9 cellular contexts compared by ENCODE assay signal in the genomic region with DNA sequence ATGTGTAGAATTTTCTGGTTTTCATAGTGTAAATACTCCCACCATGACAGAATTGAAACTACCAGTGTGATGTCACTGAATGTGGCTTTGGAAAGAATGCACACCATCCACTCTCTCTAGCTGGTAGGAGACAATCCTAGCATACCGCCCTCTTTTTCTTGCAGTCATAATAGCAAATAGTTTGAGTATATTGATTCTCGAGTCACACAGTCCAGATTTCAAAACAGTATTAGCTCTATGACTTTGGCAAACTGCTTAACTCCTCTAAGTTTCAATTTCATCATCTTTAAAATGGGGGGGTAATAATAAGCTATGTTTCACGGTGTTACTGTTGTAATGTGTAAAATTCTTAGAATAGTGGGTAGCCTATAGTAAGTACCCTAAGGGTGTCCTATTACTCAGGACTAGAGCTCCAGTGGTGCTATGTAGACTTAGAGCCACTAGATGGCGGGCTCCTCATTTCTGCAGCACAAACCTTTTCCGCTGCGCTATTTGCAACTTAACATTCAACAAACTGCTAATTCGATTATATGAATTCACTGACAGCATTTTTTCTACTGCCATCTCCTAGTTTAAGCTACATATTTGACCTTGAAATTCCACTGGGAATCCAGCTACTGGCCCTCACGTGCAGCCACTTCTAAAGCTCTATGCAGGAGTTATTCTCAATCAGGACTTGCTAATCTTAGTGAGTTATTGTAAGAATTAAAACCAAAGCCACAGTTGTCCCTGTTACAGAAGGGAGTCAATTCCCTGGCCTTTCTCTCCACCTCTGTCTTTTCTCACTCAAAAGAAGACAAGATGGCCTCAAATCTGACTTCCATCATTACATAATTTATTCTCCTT. TPM values are rescaled to one million over a fixed set of nuclear protein-coding genes. Genes with fewer than 3 reads are reported as not detected.
DNase-seq lines count a peak whose midpoint lies in the region; ATAC-seq, FAIRE-seq and TF ChIP-seq lines count a peak whose summit lies in the region.
"Had no signal": no experiment of that assay in that cellular context is flagged by ENCODE, and none has a peak within 500 bp of the region (broad histone marks: within the 10 kb centered on the region; RNA-seq: fewer than 3 reads in every experiment).

No MANE protein-coding gene starts in this region.

- H2BK5ac ChIP-seq in trophoblast cell (ENCODE audit: low read depth, low read length, poor library complexity): no peak overlapping the region

- H3K4me1 ChIP-seq in GM23248 (ENCODE audit: insufficient read depth) (peaks cover 26% of the 10 kb centered on the region; the same call in 1 of the 2 replicates), RWPE2 (ENCODE audit: insufficient read depth, poor library complexity, severe bottlenecking) (peaks cover 17% of the 10 kb centered on the region), trophoblast cell (ENCODE audit: control insufficient read depth in 1 of 2, insufficient read depth in 2 of 2, low read length in 2 of 2) (peaks cover 2 to 3% of the 10 kb centered on the region in 2 experiments)

- H3K27me3 ChIP-seq in GM23248 (replicated peaks; ENCODE audit: insufficient read depth) (no peaks in the 10 kb centered on the region), RWPE2 (ENCODE audit: insufficient read depth, poor library complexity, severe bottlenecking) (no peaks in the 10 kb centered on the region), trophoblast cell (ENCODE audit: insufficient read depth, low read length) (no peaks in the 10 kb centered on the region)

- H3K14ac ChIP-seq in trophoblast cell (ENCODE audit: low read length): no peak overlapping the region

- H2AK5ac ChIP-seq in trophoblast cell (ENCODE audit: low read length): no peak overlapping the region

- H3F3A ChIP-seq in GM23248 (ENCODE audit: insufficient read depth): peaks cover 26% of the 10 kb centered on the region

- H3K9me2 ChIP-seq in GM23248 (ENCODE audit: insufficient read depth): no peaks in the 10 kb centered on the region

- H3K36me3 ChIP-seq in GM23248 (ENCODE audit: low read depth) (no peaks in the 10 kb centered on the region), RWPE2 (ENCODE audit: low read depth) (no peaks in the 10 kb centered on the region), trophoblast cell (ENCODE audit: control insufficient read depth in 1 of 2, insufficient read depth in 2 of 2, low read length in 2 of 2) (no peaks in the 10 kb centered on the region)

- H3K79me2 ChIP-seq in GM23248 (ENCODE audit: insufficient read depth) (no peaks in the 10 kb centered on the region), trophoblast cell (ENCODE audit: control insufficient read depth, insufficient read depth, low read length, poor library complexity) (no peaks in the 10 kb centered on the region)

- ATAC-seq in RWPE2 (ENCODE audit: low read depth): peak; percentile 76

- H4K20me1 ChIP-seq in GM23248 (ENCODE audit: insufficient read depth): no peaks in the 10 kb centered on the region

- TF ChIP-seq CTCF in LNCaP clone FGC (IDR thresholded peaks at IDR 0.05; ENCODE audit: control insufficient read depth, extremely low read depth, insufficient read depth) (peak; percentile 77), RWPE2 (IDR thresholded peaks at IDR 0.05; ENCODE audit: poor library complexity, severe bottlenecking) (peak; percentile 97)

- no peak for FAIRE-seq in urothelium cell line (lab: Jason Lieb, UNC)

- H3K18ac ChIP-seq in trophoblast cell (ENCODE audit: low read length): no peak overlapping the region

- H3K23ac ChIP-seq in trophoblast cell (ENCODE audit: low read length): no peak overlapping the region

- H2AFZ ChIP-seq in GM23248 (peak overlapping the region; percentile 68), trophoblast cell (ENCODE audit: insufficient read depth, low read length, poor library complexity) (no peak overlapping the region)

- WGBS in GM23248 (ENCODE audit: low coverage in 1 of 2, low lambda C conversion rate in 2 of 2, missing lambda C conversion rate in 2 of 2), 2 experiments: 6 to 7% methylated on average over 8 of the region's 8 CpGs
- no CpG with 5 or more reads among the region's 8 CpGs for WGBS in trophoblast cell (ENCODE audit: extremely low coverage, insufficient coverage, insufficient read length)

- H4K12ac ChIP-seq in trophoblast cell (ENCODE audit: low read depth, low read length): no peak overlapping the region

- H3K27ac ChIP-seq in GM23248 (peak overlapping the region; percentile 79), RWPE2 (ENCODE audit: poor library complexity, severe bottlenecking) (no peak overlapping the region), trophoblast cell (ENCODE audit: low read depth, low read length) (peak overlapping the region; percentile 17)

- H3K9me3 ChIP-seq in GM23248 (ENCODE audit: low read depth): no peaks in the 10 kb centered on the region
- no peaks in the 10 kb centered on the region for H3K9me3 ChIP-seq in RWPE2 (ENCODE audit: severe bottlenecking)
- H3K9me3 ChIP-seq in trophoblast cell (ENCODE audit: insufficient read depth, low read depth, low read length): peaks cover 6% of the 10 kb centered on the region

- H3K4me3 ChIP-seq in GM23248 (peak overlapping the region; percentile 56), LNCaP clone FGC (ENCODE audit: low read depth, low read length) (no peak overlapping the region), RWPE2 (ENCODE audit: severe bottlenecking) (no peak overlapping the region), trophoblast cell (ENCODE audit: low read depth, low read length) (no peak overlapping the region)
- H3K4me3 ChIP-seq: skin epidermis had no signal

- in situ Hi-C loops in G401 (cut with HindIII; ENCODE audit: low sequenced_read_pairs): no loop called here
- in situ Hi-C loops in GM23248 (cut with MboI): no loop called here

- peak; percentile 80 for DNase-seq in G401 (ENCODE audit: low spot score)
- peak; percentile 86 for DNase-seq in GM23248
- peak; percentile 56 for DNase-seq in LNCaP clone FGC (ENCODE audit: low read depth)
- DNase-seq in RWPE2 (ENCODE audit: low spot score): no peak
- DNase-seq in activated gamma-delta T cell treated with anti-CD3 and anti-CD28 coated beads, Interleukin-2, amount 50 U/mL, for 16 hours (ENCODE audit: low read depth): peak; percentile 55
- DNase-seq in glomerular endothelial cell (ENCODE audit: extremely low read depth, low read depth, low spot score): peak; percentile 61
- DNase-seq in trophoblast cell: peak; percentile 87 to 97
- DNase-seq in urothelium cell line (ENCODE audit: low spot score): peak; percentile 35

- H2BK12ac ChIP-seq in trophoblast cell (ENCODE audit: low read length): no peak overlapping the region

- no peak overlapping the region for H3K4ac ChIP-seq in trophoblast cell (ENCODE audit: low read depth, low read length)

- no peak overlapping the region for H2BK120ac ChIP-seq in trophoblast cell (ENCODE audit: insufficient read depth, low read length, poor library complexity)

- peak overlapping the region; percentile 86 for H3K4me2 ChIP-seq in GM23248 (ENCODE audit: unreplicated experiment)
- peak overlapping the region; percentile 29 for H3K4me2 ChIP-seq in trophoblast cell (ENCODE audit: low read length)

- H3K9ac ChIP-seq in GM23248 (peak overlapping the region; percentile 40), trophoblast cell (ENCODE audit: low read length) (no peak overlapping the region)

- peaks cover 5% of the 10 kb centered on the region for H3K79me1 ChIP-seq in trophoblast cell (ENCODE audit: low read length)

- no peak overlapping the region for H4K8ac ChIP-seq in trophoblast cell (ENCODE audit: low read depth, low read length)

- H4K91ac ChIP-seq in trophoblast cell (ENCODE audit: low read depth, low read length): no peak overlapping the region

RNA-seq across cellular contexts. Expression of a gene that starts 18.7 kb away (rescaled TPM):
- not detected in 2 replicates for total RNA-seq in G401 (2014; rRNA removed; shearing (Covaris generic))
- total RNA-seq in GM23248 (2014; rRNA removed; shearing (Covaris generic)): not detected in 2 replicates
- not detected in 2 replicates for polyA plus RNA-seq in GM23248 (2016; fragmentation: Nextera tagmentation; extraction: Ambion mirVana)
- total RNA-seq in glomerular endothelial cell: not detected in 2 replicates
- not detected in 2 replicates for polyA plus RNA-seq in trophoblast cell (2013)

RNA-seq across cellular contexts. Expression of a gene that starts 22.7 kb away (rescaled TPM):
- total RNA-seq in G401 (2014; rRNA removed; shearing (Covaris generic)): 3.2 and 7.0 TPM in 2 replicates
- 119 and 132 TPM in 2 replicates for total RNA-seq in GM23248 (2014; rRNA removed; shearing (Covaris generic))
- 149 and 153 TPM in 2 replicates for polyA plus RNA-seq in GM23248 (2016; fragmentation: Nextera tagmentation; extraction: Ambion mirVana)
- total RNA-seq in glomerular endothelial cell: 141 and 171 TPM in 2 replicates
- 130 and 132 TPM in 2 replicates for polyA plus RNA-seq in trophoblast cell (2013)

RNA-seq across cellular contexts. Expression of a gene that starts 44.2 kb away (rescaled TPM):
- total RNA-seq in G401 (2014; rRNA removed; shearing (Covaris generic)): not detected in 2 replicates
- not detected in 2 replicates for total RNA-seq in GM23248 (2014; rRNA removed; shearing (Covaris generic))
- not detected in 2 replicates for polyA plus RNA-seq in GM23248 (2016; fragmentation: Nextera tagmentation; extraction: Ambion mirVana)
- 0.82 and 1.1 TPM in 2 replicates for total RNA-seq in glomerular endothelial cell
- polyA plus RNA-seq in trophoblast cell (2013): 1.1 and 1.4 TPM in 2 replicates

RNA-seq across cellular contexts. Expression of a gene that starts 47.6 kb away (rescaled TPM):
- 4.9 and 5.9 TPM in 2 replicates for total RNA-seq in G401 (2014; rRNA removed; shearing (Covaris generic))
- total RNA-seq in GM23248 (2014; rRNA removed; shearing (Covaris generic)): 9.2 and 12.9 TPM in 2 replicates
- polyA plus RNA-seq in GM23248 (2016; fragmentation: Nextera tagmentation; extraction: Ambion mirVana): 12.4 and 13.1 TPM in 2 replicates
- 12.4 and 19.7 TPM in 2 replicates for total RNA-seq in glomerular endothelial cell
- 23.1 and 23.8 TPM in 2 replicates for polyA plus RNA-seq in trophoblast cell (2013)

RNA-seq across cellular contexts. Expression of a gene that starts 57.3 kb away (rescaled TPM):
- total RNA-seq in G401 (2014; rRNA removed; shearing (Covaris generic)): not detected in 2 replicates
- not detected in 2 replicates for total RNA-seq in GM23248 (2014; rRNA removed; shearing (Covaris generic))
- not detected in 2 replicates for polyA plus RNA-seq in GM23248 (2016; fragmentation: Nextera tagmentation; extraction: Ambion mirVana)
- total RNA-seq in glomerular endothelial cell: not detected in 2 replicates
- polyA plus RNA-seq in trophoblast cell (2013): not detected in 2 replicates

Comparison
In these comparisons a context has a peak if more than half of its experiments do, and no peak if none do; other contexts are left out.
1. RNA of a gene that starts 22.7 kb away (total RNA-seq): 141 to 171 TPM in glomerular endothelial cell and 119 to 132 TPM in GM23248; 3.2 to 7.0 TPM in G401; every median in the first group is over 10 times any median in the second.